In the genomic region with DNA sequence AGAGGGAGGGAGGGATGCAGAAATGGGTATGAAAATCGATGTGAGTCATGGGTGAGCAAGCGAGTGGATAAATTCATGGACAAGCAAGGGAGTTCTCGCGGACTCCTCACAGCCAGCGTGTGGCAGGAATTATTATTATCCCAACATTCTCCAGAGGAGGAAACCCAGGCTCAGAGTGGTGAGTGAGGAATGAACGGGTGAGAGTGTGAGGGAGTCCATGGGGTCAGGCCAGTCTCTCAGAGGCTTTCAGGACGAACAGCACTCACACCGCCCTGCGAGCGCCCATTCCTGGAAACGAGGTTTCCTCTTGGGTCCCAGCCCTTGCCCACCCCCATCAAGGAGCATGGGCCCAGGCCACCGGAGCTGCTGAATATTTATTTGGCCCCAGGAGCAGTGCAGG, we compare ENCODE assay signal across 1 cellular context.
TF ChIP-seq lines count a peak whose summit lies in the region.

No MANE protein-coding gene starts in this region.

TF ChIP-seq in WTC11, 78 proteins besides CTCF, POLR2A, EP300 and RAD21 (continued from another document):
- TF ChIP-seq, protein P1, sequence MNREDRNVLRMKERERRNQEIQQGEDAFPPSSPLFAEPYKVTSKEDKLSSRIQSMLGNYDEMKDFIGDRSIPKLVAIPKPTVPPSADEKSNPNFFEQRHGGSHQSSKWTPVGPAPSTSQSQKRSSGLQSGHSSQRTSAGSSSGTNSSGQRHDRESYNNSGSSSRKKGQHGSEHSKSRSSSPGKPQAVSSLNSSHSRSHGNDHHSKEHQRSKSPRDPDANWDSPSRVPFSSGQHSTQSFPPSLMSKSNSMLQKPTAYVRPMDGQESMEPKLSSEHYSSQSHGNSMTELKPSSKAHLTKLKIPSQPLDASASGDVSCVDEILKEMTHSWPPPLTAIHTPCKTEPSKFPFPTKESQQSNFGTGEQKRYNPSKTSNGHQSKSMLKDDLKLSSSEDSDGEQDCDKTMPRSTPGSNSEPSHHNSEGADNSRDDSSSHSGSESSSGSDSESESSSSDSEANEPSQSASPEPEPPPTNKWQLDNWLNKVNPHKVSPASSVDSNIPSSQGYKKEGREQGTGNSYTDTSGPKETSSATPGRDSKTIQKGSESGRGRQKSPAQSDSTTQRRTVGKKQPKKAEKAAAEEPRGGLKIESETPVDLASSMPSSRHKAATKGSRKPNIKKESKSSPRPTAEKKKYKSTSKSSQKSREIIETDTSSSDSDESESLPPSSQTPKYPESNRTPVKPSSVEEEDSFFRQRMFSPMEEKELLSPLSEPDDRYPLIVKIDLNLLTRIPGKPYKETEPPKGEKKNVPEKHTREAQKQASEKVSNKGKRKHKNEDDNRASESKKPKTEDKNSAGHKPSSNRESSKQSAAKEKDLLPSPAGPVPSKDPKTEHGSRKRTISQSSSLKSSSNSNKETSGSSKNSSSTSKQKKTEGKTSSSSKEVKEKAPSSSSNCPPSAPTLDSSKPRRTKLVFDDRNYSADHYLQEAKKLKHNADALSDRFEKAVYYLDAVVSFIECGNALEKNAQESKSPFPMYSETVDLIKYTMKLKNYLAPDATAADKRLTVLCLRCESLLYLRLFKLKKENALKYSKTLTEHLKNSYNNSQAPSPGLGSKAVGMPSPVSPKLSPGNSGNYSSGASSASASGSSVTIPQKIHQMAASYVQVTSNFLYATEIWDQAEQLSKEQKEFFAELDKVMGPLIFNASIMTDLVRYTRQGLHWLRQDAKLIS (CRISPR knock-in tag; IDR thresholded peaks at IDR 0.05; ENCODE audit: borderline replicate concordance): no peak
- TF ChIP-seq NR3C1 (CRISPR knock-in tag; conservative IDR thresholded peaks at IDR 0.05; ENCODE audit: low read depth) (no peak), OVOL2 (CRISPR knock-in tag; IDR thresholded peaks at IDR 0.05; ENCODE audit: borderline replicate concordance) (no peak), ZNF263 (CRISPR knock-in tag; IDR thresholded peaks at IDR 0.05; ENCODE audit: low read depth) (no peak), FOXK1 (CRISPR knock-in tag; IDR thresholded peaks at IDR 0.05) (no peak), NFE2L1 (CRISPR knock-in tag; IDR thresholded peaks at IDR 0.05) (no peak), CREM (CRISPR knock-in tag; IDR thresholded peaks at IDR 0.05) (no peak), FOXP1 (CRISPR knock-in tag; IDR thresholded peaks at IDR 0.05; ENCODE audit: borderline replicate concordance) (no peak), ZNF423 (CRISPR knock-in tag; IDR thresholded peaks at IDR 0.05) (no peak), MYBL2 (CRISPR knock-in tag; IDR thresholded peaks at IDR 0.05) (no peak)
- TF ChIP-seq, protein P2, sequence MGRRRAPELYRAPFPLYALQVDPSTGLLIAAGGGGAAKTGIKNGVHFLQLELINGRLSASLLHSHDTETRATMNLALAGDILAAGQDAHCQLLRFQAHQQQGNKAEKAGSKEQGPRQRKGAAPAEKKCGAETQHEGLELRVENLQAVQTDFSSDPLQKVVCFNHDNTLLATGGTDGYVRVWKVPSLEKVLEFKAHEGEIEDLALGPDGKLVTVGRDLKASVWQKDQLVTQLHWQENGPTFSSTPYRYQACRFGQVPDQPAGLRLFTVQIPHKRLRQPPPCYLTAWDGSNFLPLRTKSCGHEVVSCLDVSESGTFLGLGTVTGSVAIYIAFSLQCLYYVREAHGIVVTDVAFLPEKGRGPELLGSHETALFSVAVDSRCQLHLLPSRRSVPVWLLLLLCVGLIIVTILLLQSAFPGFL (CRISPR knock-in tag; IDR thresholded peaks at IDR 0.05; ENCODE audit: borderline replicate concordance): no peak
- TF ChIP-seq, protein P3, sequence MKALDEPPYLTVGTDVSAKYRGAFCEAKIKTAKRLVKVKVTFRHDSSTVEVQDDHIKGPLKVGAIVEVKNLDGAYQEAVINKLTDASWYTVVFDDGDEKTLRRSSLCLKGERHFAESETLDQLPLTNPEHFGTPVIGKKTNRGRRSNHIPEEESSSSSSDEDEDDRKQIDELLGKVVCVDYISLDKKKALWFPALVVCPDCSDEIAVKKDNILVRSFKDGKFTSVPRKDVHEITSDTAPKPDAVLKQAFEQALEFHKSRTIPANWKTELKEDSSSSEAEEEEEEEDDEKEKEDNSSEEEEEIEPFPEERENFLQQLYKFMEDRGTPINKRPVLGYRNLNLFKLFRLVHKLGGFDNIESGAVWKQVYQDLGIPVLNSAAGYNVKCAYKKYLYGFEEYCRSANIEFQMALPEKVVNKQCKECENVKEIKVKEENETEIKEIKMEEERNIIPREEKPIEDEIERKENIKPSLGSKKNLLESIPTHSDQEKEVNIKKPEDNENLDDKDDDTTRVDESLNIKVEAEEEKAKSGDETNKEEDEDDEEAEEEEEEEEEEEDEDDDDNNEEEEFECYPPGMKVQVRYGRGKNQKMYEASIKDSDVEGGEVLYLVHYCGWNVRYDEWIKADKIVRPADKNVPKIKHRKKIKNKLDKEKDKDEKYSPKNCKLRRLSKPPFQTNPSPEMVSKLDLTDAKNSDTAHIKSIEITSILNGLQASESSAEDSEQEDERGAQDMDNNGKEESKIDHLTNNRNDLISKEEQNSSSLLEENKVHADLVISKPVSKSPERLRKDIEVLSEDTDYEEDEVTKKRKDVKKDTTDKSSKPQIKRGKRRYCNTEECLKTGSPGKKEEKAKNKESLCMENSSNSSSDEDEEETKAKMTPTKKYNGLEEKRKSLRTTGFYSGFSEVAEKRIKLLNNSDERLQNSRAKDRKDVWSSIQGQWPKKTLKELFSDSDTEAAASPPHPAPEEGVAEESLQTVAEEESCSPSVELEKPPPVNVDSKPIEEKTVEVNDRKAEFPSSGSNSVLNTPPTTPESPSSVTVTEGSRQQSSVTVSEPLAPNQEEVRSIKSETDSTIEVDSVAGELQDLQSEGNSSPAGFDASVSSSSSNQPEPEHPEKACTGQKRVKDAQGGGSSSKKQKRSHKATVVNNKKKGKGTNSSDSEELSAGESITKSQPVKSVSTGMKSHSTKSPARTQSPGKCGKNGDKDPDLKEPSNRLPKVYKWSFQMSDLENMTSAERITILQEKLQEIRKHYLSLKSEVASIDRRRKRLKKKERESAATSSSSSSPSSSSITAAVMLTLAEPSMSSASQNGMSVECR (CRISPR knock-in tag; IDR thresholded peaks at IDR 0.05; ENCODE audit: borderline replicate concordance): no peak
- TF ChIP-seq, protein P4, sequence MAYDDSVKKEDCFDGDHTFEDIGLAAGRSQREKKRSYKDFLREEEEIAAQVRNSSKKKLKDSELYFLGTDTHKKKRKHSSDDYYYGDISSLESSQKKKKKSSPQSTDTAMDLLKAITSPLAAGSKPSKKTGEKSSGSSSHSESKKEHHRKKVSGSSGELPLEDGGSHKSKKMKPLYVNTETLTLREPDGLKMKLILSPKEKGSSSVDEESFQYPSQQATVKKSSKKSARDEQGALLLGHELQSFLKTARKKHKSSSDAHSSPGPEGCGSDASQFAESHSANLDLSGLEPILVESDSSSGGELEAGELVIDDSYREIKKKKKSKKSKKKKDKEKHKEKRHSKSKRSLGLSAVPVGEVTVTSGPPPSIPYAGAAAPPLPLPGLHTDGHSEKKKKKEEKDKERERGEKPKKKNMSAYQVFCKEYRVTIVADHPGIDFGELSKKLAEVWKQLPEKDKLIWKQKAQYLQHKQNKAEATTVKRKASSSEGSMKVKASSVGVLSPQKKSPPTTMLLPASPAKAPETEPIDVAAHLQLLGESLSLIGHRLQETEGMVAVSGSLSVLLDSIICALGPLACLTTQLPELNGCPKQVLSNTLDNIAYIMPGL (CRISPR knock-in tag; IDR thresholded peaks at IDR 0.05): no peak
TF ChIP-seq in WTC11: peak in this region for 0.
